ENCODE assay signal across 34 cellular contexts in genomic region chr15:54776410-54776809, GRCh38.
"Had no signal": no experiment of that assay in that cellular context is flagged by ENCODE, and none has a peak within 500 bp of the region (broad histone marks: within the 10 kb centered on the region; RNA-seq: fewer than 3 reads in every experiment).

No MANE protein-coding gene starts in this region.

- H3K27ac ChIP-seq: adrenal gland, ascending aorta, body of pancreas, brain microvascular endothelial cell, breast epithelium, cardiac muscle cell had no signal

- H3K9me3 ChIP-seq: adrenal gland, ascending aorta, body of pancreas, breast epithelium had no signal

- H3K36me3 ChIP-seq: adrenal gland, ascending aorta, brain microvascular endothelial cell, breast epithelium, cardiac muscle cell had no signal

- DNase-seq: activated effector memory CD4-positive, alpha-beta T cell treated with anti-CD3 and anti-CD28 coated beads, Interleukin-2, amount 50 U/mL, for 16 hours; activated effector memory CD4-positive, alpha-beta T cell treated with Interleukin-2 at 50 U/mL for 16 hours; activated gamma-delta T cell; activated gamma-delta T cell treated with Interleukin-2 at 50 U/mL for 16 hours; activated naive CD4-positive, alpha-beta T cell; activated naive CD4-positive, alpha-beta T cell treated with anti-CD3 and anti-CD28 coated beads for 36 hours; activated naive CD4-positive, alpha-beta T cell treated with anti-CD3 and anti-CD28 coated beads, Interleukin-2, amount 10 ng/mL, durations not matched to agents 7 days and 5 days; activated naive CD4-positive, alpha-beta T cell treated with anti-CD3 and anti-CD28 coated beads, Interleukin-2, amount 50 U/mL, for 16 hours; activated naive CD4-positive, alpha-beta T cell treated with Interleukin-2 at 50 U/mL for 16 hours; activated naive CD8-positive, alpha-beta T cell treated with anti-CD3 and anti-CD28 coated beads for 36 hours; activated naive CD8-positive, alpha-beta T cell treated with anti-CD3 and anti-CD28 coated beads, Interleukin-2, amount 10 ng/mL, durations not matched to agents 7 days and 5 days; activated naive CD8-positive, alpha-beta T cell treated with anti-CD3 and anti-CD28 coated beads, Interleukin-2, amount 50 U/mL, for 24 hours; activated T-cell treated with anti-CD3 and anti-CD28 coated beads, Interleukin-2, amount 50 U/mL, for 1 hour; activated T-cell treated with anti-CD3 and anti-CD28 coated beads, Interleukin-2, amount 50 U/mL, for 24 hours; activated T-cell treated with anti-CD3 and anti-CD28 coated beads, Interleukin-2, amount 50 U/mL, for 4 hours; activated T-cell treated with anti-CD3 and anti-CD28 coated beads, Interleukin-2, amount 50 U/mL, for 48 hours; activated T-cell treated with anti-CD3 and anti-CD28 coated beads, Interleukin-2, amount 50 U/mL, for 72 hours; adrenal gland; amniotic stem cell; amygdala; anterior cingulate cortex; aorta; body of pancreas; brain microvascular endothelial cell; caudate nucleus; central memory CD4-positive, alpha-beta T cell; cerebellar nuclear complex had no signal

- H3K27me3 ChIP-seq: adrenal gland, ascending aorta, body of pancreas, brain microvascular endothelial cell, breast epithelium, cardiac muscle cell had no signal

- H3K4me1 ChIP-seq: adrenal gland, ascending aorta, body of pancreas, breast epithelium had no signal

- FAIRE-seq: astrocyte, bronchial epithelial cell had no signal

- H3K4me3 ChIP-seq: adrenal gland, ascending aorta, body of pancreas, breast epithelium, cardiac muscle cell had no signal

- ATAC-seq: activated naive CD4-positive, alpha-beta T cell treated with anti-CD3 and anti-CD28 coated beads, Interleukin-2, amount 50 U/mL, for 72 hours; activated naive CD8-positive, alpha-beta T cell treated with anti-CD3 and anti-CD28 coated beads, Interleukin-2, amount 50 U/mL, for 24 hours; activated T-cell treated with anti-CD3 and anti-CD28 coated beads, Interleukin-2, amount 50 U/mL, for 4 hours; activated T-cell treated with anti-CD3 and anti-CD28 coated beads, Interleukin-2, amount 50 U/mL, for 72 hours; activated T-helper 17 cell treated with anti-CD3 and anti-CD28 coated beads, Interleukin-2, amount 50 U/mL, for 72 hours; body of pancreas had no signal
